ENCODE assay signal across 1 cellular context in the genomic region with DNA sequence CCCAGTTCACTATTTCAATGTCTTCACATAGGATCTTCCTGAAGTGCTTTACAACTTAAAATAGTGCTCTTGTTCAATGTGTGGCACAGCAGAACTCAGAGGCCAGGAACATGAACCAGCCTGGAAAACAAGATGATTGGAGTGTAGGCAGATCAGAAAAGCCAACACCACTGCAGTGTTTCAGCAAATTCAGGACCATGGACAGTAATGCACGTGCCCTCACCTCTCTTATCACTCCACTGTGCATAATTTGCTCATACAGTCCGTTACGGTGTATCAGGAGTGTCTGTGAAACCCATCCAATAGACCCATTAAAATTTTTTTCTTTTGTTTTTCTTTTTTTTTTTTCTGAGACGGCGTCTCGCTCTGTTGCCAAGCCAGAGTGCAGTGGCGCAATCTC.
TF ChIP-seq lines count a peak whose summit lies in the region.

No MANE protein-coding gene starts in this region.

TF ChIP-seq in HepG2, 621 proteins besides CTCF, POLR2A, EP300 and RAD21 (continued from another document and continues in another):
- TF ChIP-seq, protein P1, sequence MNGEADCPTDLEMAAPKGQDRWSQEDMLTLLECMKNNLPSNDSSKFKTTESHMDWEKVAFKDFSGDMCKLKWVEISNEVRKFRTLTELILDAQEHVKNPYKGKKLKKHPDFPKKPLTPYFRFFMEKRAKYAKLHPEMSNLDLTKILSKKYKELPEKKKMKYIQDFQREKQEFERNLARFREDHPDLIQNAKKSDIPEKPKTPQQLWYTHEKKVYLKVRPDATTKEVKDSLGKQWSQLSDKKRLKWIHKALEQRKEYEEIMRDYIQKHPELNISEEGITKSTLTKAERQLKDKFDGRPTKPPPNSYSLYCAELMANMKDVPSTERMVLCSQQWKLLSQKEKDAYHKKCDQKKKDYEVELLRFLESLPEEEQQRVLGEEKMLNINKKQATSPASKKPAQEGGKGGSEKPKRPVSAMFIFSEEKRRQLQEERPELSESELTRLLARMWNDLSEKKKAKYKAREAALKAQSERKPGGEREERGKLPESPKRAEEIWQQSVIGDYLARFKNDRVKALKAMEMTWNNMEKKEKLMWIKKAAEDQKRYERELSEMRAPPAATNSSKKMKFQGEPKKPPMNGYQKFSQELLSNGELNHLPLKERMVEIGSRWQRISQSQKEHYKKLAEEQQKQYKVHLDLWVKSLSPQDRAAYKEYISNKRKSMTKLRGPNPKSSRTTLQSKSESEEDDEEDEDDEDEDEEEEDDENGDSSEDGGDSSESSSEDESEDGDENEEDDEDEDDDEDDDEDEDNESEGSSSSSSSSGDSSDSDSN (CRISPR knock-in tag; IDR thresholded peaks at IDR 0.05), result no peak
- TF ChIP-seq ZNF749 (CRISPR knock-in tag; IDR thresholded peaks at IDR 0.05; ENCODE audit: borderline replicate concordance) (peak; percentile 77; the same call in 1 of the 2 replicates), ZNF792 (CRISPR knock-in tag; IDR thresholded peaks at IDR 0.05) (peak; percentile 81), ZSCAN21 (CRISPR knock-in tag; IDR thresholded peaks at IDR 0.05; ENCODE audit: borderline replicate concordance) (0 out of 2 replicates have a peak, but pooled peaks have one; percentile 53), ESRRA (CRISPR knock-in tag; IDR thresholded peaks at IDR 0.05; ENCODE audit: low read depth) (no peak), ADNP (CRISPR knock-in tag; IDR thresholded peaks at IDR 0.05) (no peak), PRDM4 (CRISPR knock-in tag; IDR thresholded peaks at IDR 0.05; ENCODE audit: borderline replicate concordance) (no peak), DDIT3 (CRISPR knock-in tag; IDR thresholded peaks at IDR 0.05) (no peak), ZFP37 (CRISPR knock-in tag; IDR thresholded peaks at IDR 0.05; ENCODE audit: borderline replicate concordance) (0 out of 2 replicates have a peak, but pooled peaks have one; percentile 50), XBP1 (CRISPR knock-in tag; IDR thresholded peaks at IDR 0.05) (0 out of 2 replicates have a peak, but pooled peaks have one; percentile 79), SPEN (CRISPR knock-in tag; IDR thresholded peaks at IDR 0.05; ENCODE audit: low read depth) (no peak), ZNF562 (CRISPR knock-in tag; IDR thresholded peaks at IDR 0.05; ENCODE audit: borderline replicate concordance) (peak; percentile 24; the same call in 1 of the 2 replicates), TSC22D2 (CRISPR knock-in tag; IDR thresholded peaks at IDR 0.05; ENCODE audit: borderline replicate concordance) (peak; percentile 96), KLF16 (CRISPR knock-in tag; IDR thresholded peaks at IDR 0.05) (peak in 1 of 2 experiments; percentile 86; a peak in 2 of 4 replicates), DBP (CRISPR knock-in tag; IDR thresholded peaks at IDR 0.05; ENCODE audit: not compliant biosample characterization) (no peak), SMAD1 (CRISPR knock-in tag; IDR thresholded peaks at IDR 0.05; ENCODE audit: borderline replicate concordance, low read depth) (no peak), PLRG1 (conservative IDR thresholded peaks at IDR 0.05) (no peak), ZSCAN9 (CRISPR knock-in tag; IDR thresholded peaks at IDR 0.05; ENCODE audit: borderline replicate concordance) (peak; percentile 95), ZNF841 (CRISPR knock-in tag; IDR thresholded peaks at IDR 0.05; ENCODE audit: borderline replicate concordance) (no peak; the same call in 1 of the 2 replicates), TEAD3 (CRISPR knock-in tag; optimal IDR thresholded peaks at IDR 0.05; ENCODE audit: borderline replicate concordance) (peak; percentile 45), ZNF430 (CRISPR knock-in tag; IDR thresholded peaks at IDR 0.05) (peak; percentile 74; the same call in 1 of the 2 replicates), REST (IDR thresholded peaks at IDR 0.05; ENCODE audit: borderline replicate concordance in 1 of 2, low read depth in 1 of 2, low read length in 2 of 2) (peak; percentile 93 to 99), ZNF282 (IDR thresholded peaks at IDR 0.05; ENCODE audit: partially characterized antibody) (no peak), ZBTB49 (CRISPR knock-in tag; IDR thresholded peaks at IDR 0.05; ENCODE audit: borderline replicate concordance) (no peak), ZNF780A (CRISPR knock-in tag; IDR thresholded peaks at IDR 0.05) (0 out of 2 replicates have a peak, but pooled peaks have one; percentile 56), FOXP1 (IDR thresholded peaks at IDR 0.05) (no peak), FOXP1 (CRISPR knock-in tag; IDR thresholded peaks at IDR 0.05) (no peak), TEF (CRISPR knock-in tag; IDR thresholded peaks at IDR 0.05) (peak; percentile 81; the same call in 1 of the 2 replicates), ZFP36L1 (CRISPR knock-in tag; IDR thresholded peaks at IDR 0.05) (no peak), SOX13 (IDR thresholded peaks at IDR 0.05) (no peak), SOX13 (CRISPR knock-in tag; conservative IDR thresholded peaks at IDR 0.05 in 1 of 2, IDR thresholded peaks at IDR 0.05 in 1 of 2) (peak in 1 of 2 experiments; percentile 66; a peak in 2 of 4 replicates), TARDBP (CRISPR knock-in tag; IDR thresholded peaks at IDR 0.05) (no peak), TOPORS (CRISPR knock-in tag; IDR thresholded peaks at IDR 0.05) (0 out of 2 replicates have a peak, but pooled peaks have one; percentile 40), SOX5 (CRISPR knock-in tag; IDR thresholded peaks at IDR 0.05; ENCODE audit: borderline replicate concordance) (peak; percentile 53; the same call in 1 of the 2 replicates), ZFP90 (CRISPR knock-in tag; IDR thresholded peaks at IDR 0.05; ENCODE audit: borderline replicate concordance) (peak; percentile 68; the same call in 1 of the 2 replicates), ZNF335 (CRISPR knock-in tag; IDR thresholded peaks at IDR 0.05) (0 out of 2 replicates have a peak, but pooled peaks have one; percentile 51), CCAR2 (optimal IDR thresholded peaks at IDR 0.05; ENCODE audit: low read depth, low read length) (no peak), ZFYVE20 (CRISPR knock-in tag; IDR thresholded peaks at IDR 0.05; ENCODE audit: borderline replicate concordance, low read depth) (0 out of 2 replicates have a peak, but pooled peaks have one; percentile 78), ZNF687 (CRISPR knock-in tag; IDR thresholded peaks at IDR 0.05) (no peak)
- TF ChIP-seq, protein P2, sequence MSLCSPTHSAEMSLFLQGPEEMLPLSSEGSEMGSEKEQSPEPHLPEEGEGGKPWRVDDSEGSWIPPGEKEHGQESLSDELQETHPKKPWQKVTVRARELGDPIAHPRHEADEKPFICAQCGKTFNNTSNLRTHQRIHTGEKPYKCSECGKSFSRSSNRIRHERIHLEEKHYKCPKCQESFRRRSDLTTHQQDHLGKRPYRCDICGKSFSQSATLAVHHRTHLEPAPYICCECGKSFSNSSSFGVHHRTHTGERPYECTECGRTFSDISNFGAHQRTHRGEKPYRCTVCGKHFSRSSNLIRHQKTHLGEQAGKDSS (CRISPR knock-in tag; IDR thresholded peaks at IDR 0.05; ENCODE audit: borderline replicate concordance, low read depth), result no peak
